Comparison of ENCODE assay signal across 1 cellular context in genomic region chr2:130355181-130355577, GRCh38.
TF ChIP-seq lines count a peak whose summit lies in the region.

No MANE protein-coding gene starts in this region.

TF ChIP-seq in HepG2, 621 proteins besides CTCF, POLR2A, EP300 and RAD21 (continued from another document and continues in another):
- TF ChIP-seq BRF2 (CRISPR knock-in tag; IDR thresholded peaks at IDR 0.05) = 0 out of 2 replicates have a peak, but pooled peaks have one; percentile 9
- TF ChIP-seq KLF9 (CRISPR knock-in tag; IDR thresholded peaks at IDR 0.05; ENCODE audit: low read depth) = peak; percentile 17; the same call in 1 of the 2 replicates
- TF ChIP-seq RBAK (CRISPR knock-in tag; IDR thresholded peaks at IDR 0.05) = no peak
- TF ChIP-seq HOXA3 (CRISPR knock-in tag; IDR thresholded peaks at IDR 0.05) = no peak; the same call in 1 of the 2 replicates
- TF ChIP-seq NFE2L2 (IDR thresholded peaks at IDR 0.05; ENCODE audit: low read length) = no peak
- TF ChIP-seq NR2C2 (CRISPR knock-in tag; IDR thresholded peaks at IDR 0.05; ENCODE audit: borderline replicate concordance) = no peak; the same call in 1 of the 2 replicates
- TF ChIP-seq ZNF263 (CRISPR knock-in tag; IDR thresholded peaks at IDR 0.05) = no peak; the same call in 1 of the 2 replicates
- 0 out of 2 replicates have a peak, but pooled peaks have one; percentile 32 for TF ChIP-seq NFAT5 (CRISPR knock-in tag; IDR thresholded peaks at IDR 0.05)
- TF ChIP-seq SNRNP70 (IDR thresholded peaks at IDR 0.05; ENCODE audit: low read depth, low read length) = no peak
- TF ChIP-seq NR2F6 (IDR thresholded peaks at IDR 0.05) = peak; percentile 48; the same call in 1 of the 2 replicates
- peak; percentile 19; the same call in 1 of the 2 replicates for TF ChIP-seq NR2F6 (CRISPR knock-in tag; IDR thresholded peaks at IDR 0.05)
- TF ChIP-seq ZFP36 (IDR thresholded peaks at IDR 0.05; ENCODE audit: borderline replicate concordance, low read depth, low read length, partially characterized antibody) = no peak
- peak; percentile 67; the same call in 1 of the 2 replicates for TF ChIP-seq ARID2 (CRISPR knock-in tag; IDR thresholded peaks at IDR 0.05; ENCODE audit: borderline replicate concordance)
- no peak for TF ChIP-seq FOXM1 (CRISPR knock-in tag; IDR thresholded peaks at IDR 0.05)
- TF ChIP-seq SNAPC5 (CRISPR knock-in tag; IDR thresholded peaks at IDR 0.05; ENCODE audit: borderline replicate concordance) = no peak
- TF ChIP-seq NFE2 (CRISPR knock-in tag; IDR thresholded peaks at IDR 0.05) = no peak
- no peak for TF ChIP-seq SP5 (CRISPR knock-in tag; IDR thresholded peaks at IDR 0.05; ENCODE audit: borderline replicate concordance, low read depth)
- no peak for TF ChIP-seq GMEB2 (CRISPR knock-in tag; IDR thresholded peaks at IDR 0.05; ENCODE audit: low read depth)
- no peak for TF ChIP-seq ZFP1 (CRISPR knock-in tag; IDR thresholded peaks at IDR 0.05)
- TF ChIP-seq KDM2A (CRISPR knock-in tag; IDR thresholded peaks at IDR 0.05; ENCODE audit: borderline replicate concordance, low read depth) = no peak
- no peak for TF ChIP-seq ZNF546 (CRISPR knock-in tag; conservative IDR thresholded peaks at IDR 0.05)
- no peak; the same call in 1 of the 2 replicates for TF ChIP-seq ZNF788 (CRISPR knock-in tag; IDR thresholded peaks at IDR 0.05; ENCODE audit: borderline replicate concordance)
- no peak for TF ChIP-seq PHF8 (CRISPR knock-in tag; IDR thresholded peaks at IDR 0.05)
- no peak for TF ChIP-seq ZSCAN31 (CRISPR knock-in tag; IDR thresholded peaks at IDR 0.05; ENCODE audit: low read depth)
- no peak for TF ChIP-seq SIX1 (CRISPR knock-in tag; IDR thresholded peaks at IDR 0.05; ENCODE audit: borderline replicate concordance)
- TF ChIP-seq NCOA2 (CRISPR knock-in tag; IDR thresholded peaks at IDR 0.05) = no peak
- TF ChIP-seq ZBTB33 (CRISPR knock-in tag; IDR thresholded peaks at IDR 0.05) = no peak
- no peak for TF ChIP-seq ZBTB7B (CRISPR knock-in tag; IDR thresholded peaks at IDR 0.05)
- peak; percentile 61; the same call in 1 of the 2 replicates for TF ChIP-seq ZNF772 (CRISPR knock-in tag; IDR thresholded peaks at IDR 0.05)
- no peak for TF ChIP-seq HMGA1 (CRISPR knock-in tag; conservative IDR thresholded peaks at IDR 0.05)
- no peak for TF ChIP-seq MTERF4 (CRISPR knock-in tag; IDR thresholded peaks at IDR 0.05)
- peak; percentile 64; the same call in 1 of the 2 replicates for TF ChIP-seq FOXC1 (CRISPR knock-in tag; IDR thresholded peaks at IDR 0.05; ENCODE audit: borderline replicate concordance)
- TF ChIP-seq DNMT1 (CRISPR knock-in tag; IDR thresholded peaks at IDR 0.05) = no peak
- TF ChIP-seq ELF3 (CRISPR knock-in tag; IDR thresholded peaks at IDR 0.05) = peak; percentile 63
- TF ChIP-seq ZNF382 (CRISPR knock-in tag; IDR thresholded peaks at IDR 0.05; ENCODE audit: borderline replicate concordance) = no peak
- no peak for TF ChIP-seq ZNF878 (CRISPR knock-in tag; IDR thresholded peaks at IDR 0.05)
- TF ChIP-seq CREB3 (CRISPR knock-in tag; IDR thresholded peaks at IDR 0.05) = no peak
- TF ChIP-seq RERE (CRISPR knock-in tag; IDR thresholded peaks at IDR 0.05; ENCODE audit: low read depth) = no peak
- no peak for TF ChIP-seq TEF (CRISPR knock-in tag; IDR thresholded peaks at IDR 0.05)
- peak in 1 of 2 experiments; percentile 15; a peak in 1 of 4 replicates for TF ChIP-seq NR2F1 (CRISPR knock-in tag; IDR thresholded peaks at IDR 0.05)
- no peak for TF ChIP-seq ZFP36L1 (CRISPR knock-in tag; IDR thresholded peaks at IDR 0.05)
- peak; percentile 81 for TF ChIP-seq ELF1 (CRISPR knock-in tag; IDR thresholded peaks at IDR 0.05)
- no peak; the same call in 1 of the 2 replicates for TF ChIP-seq ZNF350 (CRISPR knock-in tag; IDR thresholded peaks at IDR 0.05; ENCODE audit: borderline replicate concordance, low read depth)
- TF ChIP-seq ZNF776 (CRISPR knock-in tag; IDR thresholded peaks at IDR 0.05) = no peak
- no peak for TF ChIP-seq FOSL2 (CRISPR knock-in tag; IDR thresholded peaks at IDR 0.05)
- 0 out of 2 replicates have a peak, but pooled peaks have one; percentile 15 for TF ChIP-seq PAWR (CRISPR knock-in tag; IDR thresholded peaks at IDR 0.05; ENCODE audit: borderline replicate concordance)
- TF ChIP-seq GPN1 (CRISPR knock-in tag; IDR thresholded peaks at IDR 0.05; ENCODE audit: borderline replicate concordance) = no peak
- TF ChIP-seq STAT5B (CRISPR knock-in tag; IDR thresholded peaks at IDR 0.05) = no peak
- no peak for TF ChIP-seq CHCHD3 (CRISPR knock-in tag; IDR thresholded peaks at IDR 0.05)
